Comparison of ENCODE assay signal across 9 cellular contexts in genomic region chr7:22001345-22002004, GRCh38. TPM values are rescaled to one million over a fixed set of nuclear protein-coding genes. Genes with fewer than 3 reads are reported as not detected.
A peak's percentile ranks its signal among the peaks of the same experiment; 100 is the strongest.
DNase-seq lines count a peak whose midpoint lies in the region; ATAC-seq and TF ChIP-seq lines count a peak whose summit lies in the region.
"Had no signal": no experiment of that assay in that cellular context is flagged by ENCODE, and none has a peak within 500 bp of the region (broad histone marks: within the 10 kb centered on the region; RNA-seq: fewer than 3 reads in every experiment).

No MANE protein-coding gene starts in this region.

- no peaks in the 10 kb centered on the region for H3K36me3 ChIP-seq in esophagus squamous epithelium

- WGBS in esophagus squamous epithelium, 2 donors = 14 to 16% methylated on average over 8 of the region's 8 CpGs

- H3K4me3 ChIP-seq in esophagus squamous epithelium = no peak overlapping the region

- no peak for TF ChIP-seq POLR2A in esophagus squamous epithelium (IDR thresholded peaks at IDR 0.05)

- CTCF ChIA-PET in T-cell (lab: Charles Lee) = interaction anchor here (0.7 to 1.4 kb wide), 10 partner anchors 8 to 748 kb away, joined by 3 to 6 read pairs (median 3); no protein-coding TSS in a partner anchor

- no peak overlapping the region for H3K27ac Mint-ChIP-seq in T-cell
- H3K27ac Mint-ChIP-seq in nephron progenitor cell = no peak overlapping the region
- H3K27ac Mint-ChIP-seq: dendritic cell treated with granulocyte-macrophage colony-stimulating factor and Interleukin-4, amounts not matched to agents 40 ng/mL and 50 ng/mL, for 4 days had no signal

- POLR2A ChIA-PET in T-cell (lab: Charles Lee) = no interaction called here

- no peaks in the 10 kb centered on the region for H3K27me3 ChIP-seq in esophagus squamous epithelium

- H3K4me1 Mint-ChIP-seq in T-cell (peaks cover 0 to 4% (median 2%) of the 10 kb centered on the region in 3 donors), nephron progenitor cell (peaks cover 5% of the 10 kb centered on the region)

- H3K36me3 Mint-ChIP-seq in T-cell (no peaks in the 10 kb centered on the region), nephron progenitor cell (ENCODE audit: low read depth) (no peaks in the 10 kb centered on the region)

- H3K4me1 ChIP-seq in esophagus squamous epithelium = peaks cover 0 to 9% (median 0%) of the 10 kb centered on the region in 3 donors

- intact Hi-C loops in esophagus squamous epithelium (cut with DNase I) = no loop called here

- H3K9me3 Mint-ChIP-seq in T-cell (no peaks in the 10 kb centered on the region), nephron progenitor cell (no peaks in the 10 kb centered on the region)
- H3K9me3 Mint-ChIP-seq: dendritic cell treated with granulocyte-macrophage colony-stimulating factor and Interleukin-4, amounts not matched to agents 40 ng/mL and 50 ng/mL, for 4 days had no signal

- H3K27me3 Mint-ChIP-seq in T-cell (peaks cover 0 to 14% of the 10 kb centered on the region in 2 donors), nephron progenitor cell (ENCODE audit: low read depth, poor library complexity) (peaks cover 6% of the 10 kb centered on the region)
- H3K27me3 Mint-ChIP-seq: dendritic cell treated with granulocyte-macrophage colony-stimulating factor and Interleukin-4, amounts not matched to agents 40 ng/mL and 50 ng/mL, for 4 days had no signal

- DNase-seq in NCI-H1436 (lab: John Stamatoyannopoulos, UW) = peak; percentile 54
- no peak for DNase-seq in NCI-H1436 treated with DMSO at 0.1 percent for 48 hours (lab: John Stamatoyannopoulos, UW)
- DNase-seq in NCI-H1417 treated with DMSO at 0.1 percent for 48 hours (lab: John Stamatoyannopoulos, UW) = peak; percentile 62
- peak in 5 of 34 experiments; percentile 3 to 42 (median 7) for DNase-seq in T-cell
- DNase-seq in esophagus squamous epithelium (lab: John Stamatoyannopoulos, UW) = no peak
- peak; percentile 26 for DNase-seq in nephron progenitor cell
- DNase-seq in stimulated activated CD8-positive, alpha-beta memory T cell treated with anti-CD3 and anti-CD28 coated beads, Interleukin-4, amount 100 ng/mL, for 48 hours = no peak

- H3K9me3 ChIP-seq in esophagus squamous epithelium = no peaks in the 10 kb centered on the region

- no peak overlapping the region for H3K4me3 Mint-ChIP-seq in T-cell
- H3K4me3 Mint-ChIP-seq in nephron progenitor cell = peak overlapping the region; percentile 15
- H3K4me3 Mint-ChIP-seq: dendritic cell treated with granulocyte-macrophage colony-stimulating factor and Interleukin-4, amounts not matched to agents 40 ng/mL and 50 ng/mL, for 4 days had no signal

- H3K27ac ChIP-seq in esophagus squamous epithelium = no peak overlapping the region

- TF ChIP-seq CTCF in esophagus squamous epithelium (IDR thresholded peaks at IDR 0.05) = peak; percentile 44 to 88 (median 80)
- TF ChIP-seq CTCF in nephron progenitor cell (IDR thresholded peaks at IDR 0.05) = peak; percentile 88

- peak; percentile 56 for ATAC-seq in GM21717 (IDR thresholded peaks at IDR 0.05; ENCODE audit: unreplicated experiment)
- ATAC-seq in T-cell (replicated peaks in 1 of 4) = peak; percentile 55 to 64 (median 58)

RNA-seq across cellular contexts. Expression of gene CDCA7L, which starts 55.8 kb away (rescaled TPM):
- total RNA-seq in T-cell (10 to 100 TPM; 11.8 to 31.1 (median 21.4) TPM), esophagus squamous epithelium (10 to 100 TPM in 2 of 4 donors, 1 to 10 TPM in 2; 5.0 to 21.6 (median 12.8) TPM)

Comparison
In these comparisons a context has a peak if more than half of its experiments do, and no peak if none do; other contexts are left out.
1. DNase-seq: peak in NCI-H1436 (single experiment), NCI-H1417 treated with DMSO at 0.1 percent for 48 hours (single experiment) and nephron progenitor cell (single experiment); none in NCI-H1436 treated with DMSO at 0.1 percent for 48 hours (single experiment), esophagus squamous epithelium (single experiment) and stimulated activated CD8-positive, alpha-beta memory T cell treated with anti-CD3 and anti-CD28 coated beads, Interleukin-4, amount 100 ng/mL, for 48 hours (single experiment).